2 cellular contexts compared by ENCODE assay signal in the genomic region with DNA sequence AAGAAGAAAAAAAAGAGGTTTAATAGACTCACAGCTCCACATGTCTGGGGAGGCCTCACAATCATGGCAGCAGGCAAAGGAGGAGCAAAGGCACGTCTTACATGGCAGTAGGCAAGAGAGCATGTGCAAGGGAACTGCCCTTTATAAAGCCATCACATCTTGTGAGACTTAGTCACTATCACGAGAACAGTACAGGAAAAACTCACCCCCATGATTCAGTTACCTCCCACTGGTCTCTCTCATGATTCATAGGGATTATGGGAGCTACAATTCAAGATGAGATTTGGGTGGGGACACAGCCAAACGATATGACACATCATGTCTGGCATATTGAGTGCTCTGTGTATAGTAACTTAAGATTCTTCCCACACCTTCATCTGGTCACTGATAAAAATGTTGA.
TF ChIP-seq lines count a peak whose summit lies in the region.

No MANE protein-coding gene starts in this region.

TF ChIP-seq in IMR-90, 13 proteins besides CTCF, POLR2A, EP300 and RAD21:
- TF ChIP-seq MXI1 (IDR thresholded peaks at IDR 0.05; ENCODE audit: borderline replicate concordance, low read depth, low read length), result no peak
- no peak for TF ChIP-seq CHD1 (IDR thresholded peaks at IDR 0.05; ENCODE audit: low read depth, low read length)
- TF ChIP-seq BHLHE40 (IDR thresholded peaks at IDR 0.05; ENCODE audit: low read depth, low read length), result no peak

TF ChIP-seq in K562, 482 proteins besides CTCF, POLR2A, EP300 and RAD21:
- TF ChIP-seq, protein P1, sequence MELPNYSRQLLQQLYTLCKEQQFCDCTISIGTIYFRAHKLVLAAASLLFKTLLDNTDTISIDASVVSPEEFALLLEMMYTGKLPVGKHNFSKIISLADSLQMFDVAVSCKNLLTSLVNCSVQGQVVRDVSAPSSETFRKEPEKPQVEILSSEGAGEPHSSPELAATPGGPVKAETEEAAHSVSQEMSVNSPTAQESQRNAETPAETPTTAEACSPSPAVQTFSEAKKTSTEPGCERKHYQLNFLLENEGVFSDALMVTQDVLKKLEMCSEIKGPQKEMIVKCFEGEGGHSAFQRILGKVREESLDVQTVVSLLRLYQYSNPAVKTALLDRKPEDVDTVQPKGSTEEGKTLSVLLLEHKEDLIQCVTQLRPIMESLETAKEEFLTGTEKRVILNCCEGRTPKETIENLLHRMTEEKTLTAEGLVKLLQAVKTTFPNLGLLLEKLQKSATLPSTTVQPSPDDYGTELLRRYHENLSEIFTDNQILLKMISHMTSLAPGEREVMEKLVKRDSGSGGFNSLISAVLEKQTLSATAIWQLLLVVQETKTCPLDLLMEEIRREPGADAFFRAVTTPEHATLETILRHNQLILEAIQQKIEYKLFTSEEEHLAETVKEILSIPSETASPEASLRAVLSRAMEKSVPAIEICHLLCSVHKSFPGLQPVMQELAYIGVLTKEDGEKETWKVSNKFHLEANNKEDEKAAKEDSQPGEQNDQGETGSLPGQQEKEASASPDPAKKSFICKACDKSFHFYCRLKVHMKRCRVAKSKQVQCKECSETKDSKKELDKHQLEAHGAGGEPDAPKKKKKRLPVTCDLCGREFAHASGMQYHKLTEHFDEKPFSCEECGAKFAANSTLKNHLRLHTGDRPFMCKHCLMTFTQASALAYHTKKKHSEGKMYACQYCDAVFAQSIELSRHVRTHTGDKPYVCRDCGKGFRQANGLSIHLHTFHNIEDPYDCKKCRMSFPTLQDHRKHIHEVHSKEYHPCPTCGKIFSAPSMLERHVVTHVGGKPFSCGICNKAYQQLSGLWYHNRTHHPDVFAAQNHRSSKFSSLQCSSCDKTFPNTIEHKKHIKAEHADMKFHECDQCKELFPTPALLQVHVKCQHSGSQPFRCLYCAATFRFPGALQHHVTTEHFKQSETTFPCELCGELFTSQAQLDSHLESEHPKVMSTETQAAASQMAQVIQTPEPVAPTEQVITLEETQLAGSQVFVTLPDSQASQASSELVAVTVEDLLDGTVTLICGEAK (IDR thresholded peaks at IDR 0.05), result no peak
- TF ChIP-seq, protein P1 (CRISPR knock-in tag; IDR thresholded peaks at IDR 0.05), result no peak
- TF ChIP-seq ZNF431 (CRISPR knock-in tag; IDR thresholded peaks at IDR 0.05), result peak; percentile 70; the same call in 1 of the 2 replicates
- TF ChIP-seq HLTF (IDR thresholded peaks at IDR 0.05), result no peak
- no peak for TF ChIP-seq RBM39 (optimal IDR thresholded peaks at IDR 0.05; ENCODE audit: low read depth, low read length)
- TF ChIP-seq, protein P2, sequence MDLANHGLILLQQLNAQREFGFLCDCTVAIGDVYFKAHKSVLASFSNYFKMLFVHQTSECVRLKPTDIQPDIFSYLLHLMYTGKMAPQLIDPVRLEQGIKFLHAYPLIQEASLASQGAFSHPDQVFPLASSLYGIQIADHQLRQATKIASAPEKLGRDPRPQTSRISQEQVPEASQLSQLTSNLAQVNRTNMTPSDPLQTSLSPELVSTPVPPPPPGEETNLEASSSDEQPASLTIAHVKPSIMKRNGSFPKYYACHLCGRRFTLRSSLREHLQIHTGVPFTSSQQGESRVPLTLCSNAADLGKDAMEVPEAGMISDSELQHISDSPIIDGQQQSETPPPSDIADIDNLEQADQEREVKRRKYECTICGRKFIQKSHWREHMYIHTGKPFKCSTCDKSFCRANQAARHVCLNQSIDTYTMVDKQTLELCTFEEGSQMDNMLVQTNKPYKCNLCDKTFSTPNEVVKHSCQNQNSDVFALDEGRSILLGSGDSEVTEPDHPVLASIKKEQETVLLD (IDR thresholded peaks at IDR 0.05), result no peak
- no peak for TF ChIP-seq POLR2AphosphoS2 (IDR thresholded peaks at IDR 0.05; ENCODE audit: low read length)
- no peak for TF ChIP-seq CBX8 (IDR thresholded peaks at IDR 0.05; ENCODE audit: borderline replicate concordance, extremely low read depth, low read depth, low read length, poor library complexity, severe bottlenecking)
